Comparison of ENCODE assay signal across 8 cellular contexts in the genomic region with DNA sequence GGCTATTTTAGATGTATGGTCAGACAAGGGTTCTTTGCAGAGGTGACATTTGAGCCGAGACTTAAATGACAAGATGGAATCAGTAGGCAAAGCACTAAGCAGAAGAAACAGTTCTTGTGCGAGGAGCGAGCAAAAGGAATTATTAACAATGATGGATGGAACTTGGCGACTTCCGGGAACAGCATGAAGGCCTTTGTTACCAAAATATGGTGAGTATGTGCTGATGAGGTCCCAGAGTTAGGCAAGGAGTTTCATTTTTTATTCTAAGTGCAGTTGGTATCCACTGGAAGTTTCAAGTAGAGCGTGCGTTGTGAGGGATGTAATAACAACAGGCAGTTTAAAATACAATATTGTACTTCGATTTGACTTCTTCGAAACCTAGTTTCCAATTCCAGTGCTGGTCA. TPM values are rescaled to one million over a fixed set of nuclear protein-coding genes. Genes with fewer than 3 reads are reported as not detected.
A peak's percentile ranks its signal among the peaks of the same experiment; 100 is the strongest.
DNase-seq lines count a peak whose midpoint lies in the region; ATAC-seq and TF ChIP-seq lines count a peak whose summit lies in the region.

No MANE protein-coding gene starts in this region.

- H3K27me3 ChIP-seq in MM.1S (replicated peaks; ENCODE audit: insufficient read depth, low read length): no peaks in the 10 kb centered on the region

- no peaks in the 10 kb centered on the region for H3K27me3 Mint-ChIP-seq in type B pancreatic cell

- peak overlapping the region; percentile 96 for H3K4me3 Mint-ChIP-seq in type B pancreatic cell

- intact Hi-C loops in lower leg skin (cut with DNase I; ENCODE audit: low total_unique reads): no loop called here

- no peaks in the 10 kb centered on the region for H3K9me3 ChIP-seq in MM.1S (replicated peaks; ENCODE audit: insufficient read depth, low read length)

- DNase-seq in NCI-H1105 treated with DMSO at 0.1 percent for 48 hours (lab: John Stamatoyannopoulos, UW) (peak; percentile 68), NCI-H1105 (lab: John Stamatoyannopoulos, UW) (no peak), MM.1S (no peak), astrocyte of the spinal cord (ENCODE audit: low read depth, low spot score) (no peak), lower leg skin (ENCODE audit: low spot score in 2 of 2) (no peak), type B pancreatic cell (ENCODE audit: extremely low spot score, unreplicated experiment) (no peak), NCI-H2196 (lab: John Stamatoyannopoulos, UW; ENCODE audit: unreplicated experiment) (no peak)

- no peak for TF ChIP-seq CTCF in MM.1S (IDR thresholded peaks at IDR 0.05; ENCODE audit: low read length)
- no peak for TF ChIP-seq CTCF in astrocyte of the spinal cord (IDR thresholded peaks at IDR 0.05; ENCODE audit: low read depth, low read length)
- no peak for TF ChIP-seq CTCF in lower leg skin (IDR thresholded peaks at IDR 0.05)
- TF ChIP-seq CTCF in type B pancreatic cell (conservative IDR thresholded peaks at IDR 0.05): no peak

- WGBS in lower leg skin, 2 donors: 1% methylated on average over 9 of the region's 9 CpGs

- H3K36me3 Mint-ChIP-seq in type B pancreatic cell: peaks cover 6% of the 10 kb centered on the region

- no peak for ATAC-seq in GM19467 (IDR thresholded peaks at IDR 0.05; ENCODE audit: unreplicated experiment)

- peak overlapping the region; percentile 97 for H3K27ac Mint-ChIP-seq in type B pancreatic cell

- in situ Hi-C loops in astrocyte of the spinal cord (cut with HindIII; ENCODE audit: low sequenced_read_pairs): no loop called here

- H3K9ac ChIP-seq in MM.1S (ENCODE audit: low read length): peak overlapping the region; percentile 84

- H3K4me3 ChIP-seq in MM.1S (ENCODE audit: low read length) (peak overlapping the region; percentile 55), astrocyte of the spinal cord (ENCODE audit: low read depth, low read length) (peak overlapping the region; percentile 74), lower leg skin (ENCODE audit: low read depth, poor library complexity, severe bottlenecking) (peak overlapping the region; percentile 69)

- peaks cover 52% of the 10 kb centered on the region for H3K4me1 Mint-ChIP-seq in type B pancreatic cell (ENCODE audit: unreplicated experiment)

- peak overlapping the region; percentile 77 for H3K4me2 ChIP-seq in MM.1S (ENCODE audit: low read depth, low read length)

- no peak for TF ChIP-seq POLR2A in lower leg skin (IDR thresholded peaks at IDR 0.05)

- H2AFZ ChIP-seq in MM.1S (ENCODE audit: low read length): peak overlapping the region; percentile 46

- H3K79me2 ChIP-seq in MM.1S (ENCODE audit: low read length): peaks cover 34% of the 10 kb centered on the region

- no peaks in the 10 kb centered on the region for H3K9me2 ChIP-seq in MM.1S (replicated peaks; ENCODE audit: insufficient read depth, low read length)

- H3K27ac ChIP-seq in MM.1S (ENCODE audit: low read length): peak overlapping the region; percentile 97

- H4K20me1 ChIP-seq in MM.1S (ENCODE audit: insufficient read depth, low read length): 0 out of 2 replicates have a peak, but pooled peaks cover 3% of the 10 kb centered on the region

- no peaks in the 10 kb centered on the region for H3K9me3 Mint-ChIP-seq in type B pancreatic cell

- peaks cover 31% of the 10 kb centered on the region for H3F3A ChIP-seq in MM.1S (ENCODE audit: insufficient read depth, low read length)

- H3K4me1 ChIP-seq in MM.1S (ENCODE audit: low read length): peaks cover 32% of the 10 kb centered on the region

- no peaks in the 10 kb centered on the region for H3K36me3 ChIP-seq in MM.1S (replicated peaks; ENCODE audit: insufficient read depth, low read length)

RNA-seq across cellular contexts. Expression of a gene that starts 1.6 kb away (rescaled TPM):
- 10 to 100 TPM; 53.9 to 60.1 (median 56.9) TPM for total RNA-seq in lower leg skin
- 20.9 and 38.1 TPM in 2 replicates for total RNA-seq in type B pancreatic cell (ENCODE audit: low replicate concordance)

RNA-seq across cellular contexts. Expression of a gene that starts 58.0 kb away (rescaled TPM):
- 10 to 100 TPM in 1 of 4 donors, 1 to 10 TPM in 3; 5.0 to 11.0 (median 9.3) TPM for total RNA-seq in lower leg skin
- total RNA-seq in type B pancreatic cell (ENCODE audit: low replicate concordance): 0.86 and 1.5 TPM in 2 replicates
